In genomic region chr10:49165940-49166803, GRCh38 we compare ENCODE assay signal across 1 cellular context.
TF ChIP-seq lines count a peak whose summit lies in the region.

No MANE protein-coding gene starts in this region.

TF ChIP-seq in K562, 482 proteins besides CTCF, POLR2A, EP300 and RAD21 (continued from another document and continues in another):
- peak; percentile 69 for TF ChIP-seq MTA2 (IDR thresholded peaks at IDR 0.05; ENCODE audit: low read depth)
- TF ChIP-seq ATF2 (CRISPR knock-in tag; IDR thresholded peaks at IDR 0.05), result no peak
- no peak for TF ChIP-seq ZNF134 (CRISPR knock-in tag; conservative IDR thresholded peaks at IDR 0.05)
- TF ChIP-seq TEAD2 (tag; IDR thresholded peaks at IDR 0.05), result no peak
- TF ChIP-seq CCAR2 (IDR thresholded peaks at IDR 0.05; ENCODE audit: low read depth, low read length), result no peak
- TF ChIP-seq ZNF175 (CRISPR knock-in tag; IDR thresholded peaks at IDR 0.05; ENCODE audit: low read depth), result no peak; the same call in 1 of the 2 replicates
- peak; percentile 60 to 75; a peak in 3 of 4 replicates for TF ChIP-seq TRIM24 (IDR thresholded peaks at IDR 0.05)
- peak; percentile 65 for TF ChIP-seq CCNT2 (IDR thresholded peaks at IDR 0.05; ENCODE audit: borderline replicate concordance, extremely low read depth, insufficient read length, low read depth, low read length)
- 0 out of 2 replicates have a peak, but pooled peaks have one; percentile 42 for TF ChIP-seq ZBTB17 (CRISPR knock-in tag; IDR thresholded peaks at IDR 0.05)
- no peak for TF ChIP-seq ZNF699 (CRISPR knock-in tag; IDR thresholded peaks at IDR 0.05; ENCODE audit: insufficient replicate concordance)
- TF ChIP-seq CGGBP1 (CRISPR knock-in tag; IDR thresholded peaks at IDR 0.05), result no peak
- TF ChIP-seq NEUROD1 (IDR thresholded peaks at IDR 0.05; ENCODE audit: borderline replicate concordance, low read depth, low read length, partially characterized antibody), result no peak
- TF ChIP-seq FOXP1 (CRISPR knock-in tag; IDR thresholded peaks at IDR 0.05), result no peak
- TF ChIP-seq ETV6 (IDR thresholded peaks at IDR 0.05; ENCODE audit: borderline replicate concordance in 1 of 2, low read depth in 2 of 2, low read length in 1 of 2), result peak; percentile 60 to 71; a peak in 2 of 4 replicates
- TF ChIP-seq ETV6 (CRISPR knock-in tag; IDR thresholded peaks at IDR 0.05; ENCODE audit: borderline replicate concordance), result no peak
- TF ChIP-seq KAT2B (IDR thresholded peaks at IDR 0.05; ENCODE audit: low read depth, low read length), result no peak
- no peak for TF ChIP-seq RFX5 (IDR thresholded peaks at IDR 0.05; ENCODE audit: low read depth, low read length)
- TF ChIP-seq STAG1 (CRISPR knock-in tag; IDR thresholded peaks at IDR 0.05; ENCODE audit: borderline replicate concordance), result no peak
- no peak for TF ChIP-seq CHD4 (IDR thresholded peaks at IDR 0.05; ENCODE audit: insufficient read depth, insufficient replicate concordance, low read depth, low read length, poor library complexity, severe bottlenecking)
- no peak for TF ChIP-seq SNAPC5 (CRISPR knock-in tag; IDR thresholded peaks at IDR 0.05)
- peak; percentile 15 to 78; a peak in 1 of 4 replicates for TF ChIP-seq MLLT1 (IDR thresholded peaks at IDR 0.05)
- TF ChIP-seq ZNF239 (CRISPR knock-in tag; IDR thresholded peaks at IDR 0.05), result peak; percentile 48; the same call in 1 of the 2 replicates
- no peak for TF ChIP-seq ZNF280A (IDR thresholded peaks at IDR 0.05; ENCODE audit: low read depth, partially characterized antibody)
- no peak for TF ChIP-seq XRCC5 (IDR thresholded peaks at IDR 0.05; ENCODE audit: low read depth, low read length)
- TF ChIP-seq ZSCAN29 (IDR thresholded peaks at IDR 0.05), result 0 out of 2 replicates have a peak, but pooled peaks have one; percentile 6
- peak; percentile 98 for TF ChIP-seq RREB1 (CRISPR knock-in tag; IDR thresholded peaks at IDR 0.05)
- TF ChIP-seq ZNF232 (CRISPR knock-in tag; IDR thresholded peaks at IDR 0.05), result no peak
- TF ChIP-seq ILK (tag; IDR thresholded peaks at IDR 0.05; ENCODE audit: borderline replicate concordance, low read depth), result no peak
- peak; percentile 43 to 85; a peak in 2 of 4 replicates for TF ChIP-seq TBL1XR1 (IDR thresholded peaks at IDR 0.05; ENCODE audit: low read length in 2 of 2)
- TF ChIP-seq FOSL1 (tag; conservative IDR thresholded peaks at IDR 0.05), result peak; percentile 67
- TF ChIP-seq TCF7 (IDR thresholded peaks at IDR 0.05; ENCODE audit: borderline replicate concordance), result no peak
- no peak for TF ChIP-seq ZNF277 (CRISPR knock-in tag; IDR thresholded peaks at IDR 0.05; ENCODE audit: borderline replicate concordance)
- TF ChIP-seq ZNF174 (CRISPR knock-in tag; IDR thresholded peaks at IDR 0.05), result no peak
- no peak for TF ChIP-seq FOXK1 (CRISPR knock-in tag; IDR thresholded peaks at IDR 0.05; ENCODE audit: borderline replicate concordance)
- TF ChIP-seq MGA (IDR thresholded peaks at IDR 0.05), result no peak
- peak; percentile 76 for TF ChIP-seq ELF1 (tag; IDR thresholded peaks at IDR 0.05)
